ENCODE assay signal across 26 cellular contexts in genomic region chr12:131732996-131733615, GRCh38.
"Had no signal": no experiment of that assay in that cellular context is flagged by ENCODE, and none has a peak within 500 bp of the region (broad histone marks: within the 10 kb centered on the region; RNA-seq: fewer than 3 reads in every experiment).

No MANE protein-coding gene starts in this region.

- H3K4me1 ChIP-seq: ascending aorta, left lung, right lobe of liver, uterus had no signal

- H3K27ac ChIP-seq: ascending aorta, cardiac muscle cell, coronary artery, heart left ventricle, left lung, right lobe of liver, uterus had no signal

- H3K4me3 Mint-ChIP-seq: activated B cell treated with CpG ODN at 0.5 μM for 24 hours; activated CD8-positive, alpha-beta T cell treated with anti-CD3 and anti-CD28 coated beads, Interleukin-2, amount 10 ng/mL, durations not matched to agents 7 days and 5 days; activated naive CD8-positive, alpha-beta T cell; brain; effector memory CD8-positive, alpha-beta T cell; natural killer cell; stimulated activated naive CD8-positive, alpha-beta T cell treated with anti-CD3 and anti-CD28 coated beads, Interleukin-15, Interleukin-2, amounts not matched to agents 100 ng/mL and 50 ng/mL, for 24 hours; T-helper 1 cell treated with Interleukin-12 subunit alpha and Interleukin-12 subunit beta and Interleukin-4 antibody, amounts not matched to agents 30 μg/mL and 1 μg/mL, for 36 hours; type B pancreatic cell had no signal

- ATAC-seq: activated CD8-positive, alpha-beta T cell treated with anti-CD3 and anti-CD28 coated beads, Interleukin-2, amount 10 ng/mL, durations not matched to agents 7 days and 5 days; effector memory CD8-positive, alpha-beta T cell; esophagus mucosa; left lung; natural killer cell; right lobe of liver had no signal

- H3K27me3 Mint-ChIP-seq: activated B cell treated with CpG ODN at 0.5 μM for 24 hours; activated naive CD8-positive, alpha-beta T cell; brain; effector memory CD8-positive, alpha-beta T cell; stimulated activated naive CD8-positive, alpha-beta T cell treated with anti-CD3 and anti-CD28 coated beads, Interleukin-15, Interleukin-2, amounts not matched to agents 100 ng/mL and 50 ng/mL, for 24 hours; type B pancreatic cell had no signal

- DNase-seq: activated B cell treated with CpG ODN at 0.5 μM for 24 hours; activated CD4-positive, alpha-beta T cell treated with anti-CD3 and anti-CD28 coated beads, Interleukin-2, amount 50 U/mL, for 1 hour; activated CD8-positive, alpha-beta T cell treated with anti-CD3 and anti-CD28 coated beads, Interleukin-2, amount 10 ng/mL, durations not matched to agents 7 days and 5 days; activated naive CD4-positive, alpha-beta T cell treated with Interleukin-2 at 50 U/mL for 16 hours; cerebellar nuclear complex; effector memory CD8-positive, alpha-beta T cell; foreskin fibroblast; heart left ventricle; kidney glomerular epithelial cell; left lung; mesendoderm; natural killer cell; right lobe of liver; stimulated activated CD4-positive, alpha-beta T cell treated with anti-CD3 and anti-CD28 coated beads, Interleukin-2, amount 100 ng/mL, for 48 hours; SW 1271; uterus had no signal

- H3K4me1 Mint-ChIP-seq: activated B cell treated with CpG ODN at 0.5 μM for 24 hours, natural killer cell had no signal

- H3K27ac Mint-ChIP-seq: activated B cell treated with CpG ODN at 0.5 μM for 24 hours; activated CD8-positive, alpha-beta T cell treated with anti-CD3 and anti-CD28 coated beads, Interleukin-2, amount 10 ng/mL, durations not matched to agents 7 days and 5 days; activated naive CD8-positive, alpha-beta T cell; effector memory CD8-positive, alpha-beta T cell; natural killer cell; stimulated activated naive CD8-positive, alpha-beta T cell treated with anti-CD3 and anti-CD28 coated beads, Interleukin-15, Interleukin-2, amounts not matched to agents 100 ng/mL and 50 ng/mL, for 24 hours; T-helper 1 cell treated with Interleukin-12 subunit alpha and Interleukin-12 subunit beta and Interleukin-4 antibody, amounts not matched to agents 30 μg/mL and 1 μg/mL, for 36 hours; type B pancreatic cell had no signal

- H3K4me3 ChIP-seq: ascending aorta, cardiac muscle cell, coronary artery, heart left ventricle, left lung, lung, right lobe of liver, uterus had no signal

- H3K9me3 ChIP-seq: ascending aorta, heart left ventricle, left lung, right lobe of liver, uterus had no signal

- H3K9me3 Mint-ChIP-seq: activated B cell treated with CpG ODN at 0.5 μM for 24 hours; brain; effector memory CD8-positive, alpha-beta T cell; natural killer cell; stimulated activated naive CD8-positive, alpha-beta T cell treated with anti-CD3 and anti-CD28 coated beads, Interleukin-15, Interleukin-2, amounts not matched to agents 100 ng/mL and 50 ng/mL, for 24 hours; T-helper 1 cell treated with Interleukin-12 subunit alpha and Interleukin-12 subunit beta and Interleukin-4 antibody, amounts not matched to agents 30 μg/mL and 1 μg/mL, for 36 hours; type B pancreatic cell had no signal

- H3K27me3 ChIP-seq: ascending aorta, cardiac muscle cell, heart left ventricle, left lung, right lobe of liver, uterus had no signal

- H3K36me3 ChIP-seq: uterus had no signal
